In the genomic region with DNA sequence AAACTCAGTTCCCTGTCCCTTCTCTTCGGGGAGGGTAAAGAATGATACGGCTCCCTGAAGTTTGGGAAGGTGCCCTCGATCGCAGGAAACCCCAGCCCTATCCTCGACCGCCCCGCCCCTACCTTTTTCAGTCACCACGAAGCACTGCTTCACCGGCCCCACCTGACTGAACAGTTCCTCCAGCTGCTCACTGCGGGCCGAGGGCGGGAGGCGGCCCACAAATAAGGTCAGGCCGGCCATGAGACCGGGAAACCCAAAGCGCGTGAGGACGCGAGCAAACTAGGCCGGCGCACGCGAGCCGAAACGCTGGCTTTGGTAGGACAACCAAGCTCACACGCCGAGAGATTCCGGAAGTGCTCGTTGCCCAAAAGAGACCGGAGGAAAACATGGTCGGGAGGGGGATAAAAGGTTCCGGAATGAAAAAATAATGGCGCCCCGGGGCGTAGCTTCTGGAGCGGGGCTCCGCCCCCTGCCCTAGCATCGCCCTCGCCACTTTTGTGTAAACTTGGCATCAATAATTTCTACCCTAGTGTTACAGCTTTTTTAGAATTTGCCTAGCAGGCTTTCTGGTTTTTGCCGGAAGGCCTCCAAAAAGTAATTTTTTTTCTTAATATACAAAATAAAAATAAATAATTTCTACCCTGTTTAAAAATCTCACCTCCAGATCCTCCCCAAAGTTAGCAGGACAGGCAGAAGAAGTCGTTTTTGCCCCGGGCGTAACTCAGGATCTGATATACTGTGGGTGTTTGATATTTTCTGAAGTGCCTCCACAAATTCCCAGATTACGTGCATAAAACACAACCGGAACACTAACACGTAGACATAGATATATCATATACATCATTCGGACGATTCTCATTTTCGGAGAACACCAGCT, we compare ENCODE assay signal across 1 cellular context.
TF ChIP-seq lines count a peak whose summit lies in the region.

A gene with protein sequence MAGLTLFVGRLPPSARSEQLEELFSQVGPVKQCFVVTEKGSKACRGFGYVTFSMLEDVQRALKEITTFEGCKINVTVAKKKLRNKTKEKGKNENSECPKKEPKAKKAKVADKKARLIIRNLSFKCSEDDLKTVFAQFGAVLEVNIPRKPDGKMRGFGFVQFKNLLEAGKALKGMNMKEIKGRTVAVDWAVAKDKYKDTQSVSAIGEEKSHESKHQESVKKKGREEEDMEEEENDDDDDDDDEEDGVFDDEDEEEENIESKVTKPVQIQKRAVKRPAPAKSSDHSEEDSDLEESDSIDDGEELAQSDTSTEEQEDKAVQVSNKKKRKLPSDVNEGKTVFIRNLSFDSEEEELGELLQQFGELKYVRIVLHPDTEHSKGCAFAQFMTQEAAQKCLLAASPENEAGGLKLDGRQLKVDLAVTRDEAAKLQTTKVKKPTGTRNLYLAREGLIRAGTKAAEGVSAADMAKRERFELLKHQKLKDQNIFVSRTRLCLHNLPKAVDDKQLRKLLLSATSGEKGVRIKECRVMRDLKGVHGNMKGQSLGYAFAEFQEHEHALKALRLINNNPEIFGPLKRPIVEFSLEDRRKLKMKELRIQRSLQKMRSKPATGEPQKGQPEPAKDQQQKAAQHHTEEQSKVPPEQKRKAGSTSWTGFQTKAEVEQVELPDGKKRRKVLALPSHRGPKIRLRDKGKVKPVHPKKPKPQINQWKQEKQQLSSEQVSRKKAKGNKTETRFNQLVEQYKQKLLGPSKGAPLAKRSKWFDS (minus strand): TSS at position 355 of the 877 bp plus-strand sequence. CDS start 115 bp downstream, at position 240.

TF ChIP-seq in K562, 482 proteins besides CTCF, POLR2A, EP300 and RAD21 (continued from another document):
- TF ChIP-seq, protein P1, sequence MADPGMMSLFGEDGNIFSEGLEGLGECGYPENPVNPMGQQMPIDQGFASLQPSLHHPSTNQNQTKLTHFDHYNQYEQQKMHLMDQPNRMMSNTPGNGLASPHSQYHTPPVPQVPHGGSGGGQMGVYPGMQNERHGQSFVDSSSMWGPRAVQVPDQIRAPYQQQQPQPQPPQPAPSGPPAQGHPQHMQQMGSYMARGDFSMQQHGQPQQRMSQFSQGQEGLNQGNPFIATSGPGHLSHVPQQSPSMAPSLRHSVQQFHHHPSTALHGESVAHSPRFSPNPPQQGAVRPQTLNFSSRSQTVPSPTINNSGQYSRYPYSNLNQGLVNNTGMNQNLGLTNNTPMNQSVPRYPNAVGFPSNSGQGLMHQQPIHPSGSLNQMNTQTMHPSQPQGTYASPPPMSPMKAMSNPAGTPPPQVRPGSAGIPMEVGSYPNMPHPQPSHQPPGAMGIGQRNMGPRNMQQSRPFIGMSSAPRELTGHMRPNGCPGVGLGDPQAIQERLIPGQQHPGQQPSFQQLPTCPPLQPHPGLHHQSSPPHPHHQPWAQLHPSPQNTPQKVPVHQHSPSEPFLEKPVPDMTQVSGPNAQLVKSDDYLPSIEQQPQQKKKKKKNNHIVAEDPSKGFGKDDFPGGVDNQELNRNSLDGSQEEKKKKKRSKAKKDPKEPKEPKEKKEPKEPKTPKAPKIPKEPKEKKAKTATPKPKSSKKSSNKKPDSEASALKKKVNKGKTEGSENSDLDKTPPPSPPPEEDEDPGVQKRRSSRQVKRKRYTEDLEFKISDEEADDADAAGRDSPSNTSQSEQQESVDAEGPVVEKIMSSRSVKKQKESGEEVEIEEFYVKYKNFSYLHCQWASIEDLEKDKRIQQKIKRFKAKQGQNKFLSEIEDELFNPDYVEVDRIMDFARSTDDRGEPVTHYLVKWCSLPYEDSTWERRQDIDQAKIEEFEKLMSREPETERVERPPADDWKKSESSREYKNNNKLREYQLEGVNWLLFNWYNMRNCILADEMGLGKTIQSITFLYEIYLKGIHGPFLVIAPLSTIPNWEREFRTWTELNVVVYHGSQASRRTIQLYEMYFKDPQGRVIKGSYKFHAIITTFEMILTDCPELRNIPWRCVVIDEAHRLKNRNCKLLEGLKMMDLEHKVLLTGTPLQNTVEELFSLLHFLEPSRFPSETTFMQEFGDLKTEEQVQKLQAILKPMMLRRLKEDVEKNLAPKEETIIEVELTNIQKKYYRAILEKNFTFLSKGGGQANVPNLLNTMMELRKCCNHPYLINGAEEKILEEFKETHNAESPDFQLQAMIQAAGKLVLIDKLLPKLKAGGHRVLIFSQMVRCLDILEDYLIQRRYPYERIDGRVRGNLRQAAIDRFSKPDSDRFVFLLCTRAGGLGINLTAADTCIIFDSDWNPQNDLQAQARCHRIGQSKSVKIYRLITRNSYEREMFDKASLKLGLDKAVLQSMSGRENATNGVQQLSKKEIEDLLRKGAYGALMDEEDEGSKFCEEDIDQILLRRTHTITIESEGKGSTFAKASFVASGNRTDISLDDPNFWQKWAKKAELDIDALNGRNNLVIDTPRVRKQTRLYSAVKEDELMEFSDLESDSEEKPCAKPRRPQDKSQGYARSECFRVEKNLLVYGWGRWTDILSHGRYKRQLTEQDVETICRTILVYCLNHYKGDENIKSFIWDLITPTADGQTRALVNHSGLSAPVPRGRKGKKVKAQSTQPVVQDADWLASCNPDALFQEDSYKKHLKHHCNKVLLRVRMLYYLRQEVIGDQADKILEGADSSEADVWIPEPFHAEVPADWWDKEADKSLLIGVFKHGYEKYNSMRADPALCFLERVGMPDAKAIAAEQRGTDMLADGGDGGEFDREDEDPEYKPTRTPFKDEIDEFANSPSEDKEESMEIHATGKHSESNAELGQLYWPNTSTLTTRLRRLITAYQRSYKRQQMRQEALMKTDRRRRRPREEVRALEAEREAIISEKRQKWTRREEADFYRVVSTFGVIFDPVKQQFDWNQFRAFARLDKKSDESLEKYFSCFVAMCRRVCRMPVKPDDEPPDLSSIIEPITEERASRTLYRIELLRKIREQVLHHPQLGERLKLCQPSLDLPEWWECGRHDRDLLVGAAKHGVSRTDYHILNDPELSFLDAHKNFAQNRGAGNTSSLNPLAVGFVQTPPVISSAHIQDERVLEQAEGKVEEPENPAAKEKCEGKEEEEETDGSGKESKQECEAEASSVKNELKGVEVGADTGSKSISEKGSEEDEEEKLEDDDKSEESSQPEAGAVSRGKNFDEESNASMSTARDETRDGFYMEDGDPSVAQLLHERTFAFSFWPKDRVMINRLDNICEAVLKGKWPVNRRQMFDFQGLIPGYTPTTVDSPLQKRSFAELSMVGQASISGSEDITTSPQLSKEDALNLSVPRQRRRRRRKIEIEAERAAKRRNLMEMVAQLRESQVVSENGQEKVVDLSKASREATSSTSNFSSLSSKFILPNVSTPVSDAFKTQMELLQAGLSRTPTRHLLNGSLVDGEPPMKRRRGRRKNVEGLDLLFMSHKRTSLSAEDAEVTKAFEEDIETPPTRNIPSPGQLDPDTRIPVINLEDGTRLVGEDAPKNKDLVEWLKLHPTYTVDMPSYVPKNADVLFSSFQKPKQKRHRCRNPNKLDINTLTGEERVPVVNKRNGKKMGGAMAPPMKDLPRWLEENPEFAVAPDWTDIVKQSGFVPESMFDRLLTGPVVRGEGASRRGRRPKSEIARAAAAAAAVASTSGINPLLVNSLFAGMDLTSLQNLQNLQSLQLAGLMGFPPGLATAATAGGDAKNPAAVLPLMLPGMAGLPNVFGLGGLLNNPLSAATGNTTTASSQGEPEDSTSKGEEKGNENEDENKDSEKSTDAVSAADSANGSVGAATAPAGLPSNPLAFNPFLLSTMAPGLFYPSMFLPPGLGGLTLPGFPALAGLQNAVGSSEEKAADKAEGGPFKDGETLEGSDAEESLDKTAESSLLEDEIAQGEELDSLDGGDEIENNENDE (IDR thresholded peaks at IDR 0.05; ENCODE audit: low read depth, low read length) = peak; percentile 34
- TF ChIP-seq GATAD2A (IDR thresholded peaks at IDR 0.05) = peak; percentile 54; the same call in 1 of the 2 replicates
- TF ChIP-seq, protein P2, sequence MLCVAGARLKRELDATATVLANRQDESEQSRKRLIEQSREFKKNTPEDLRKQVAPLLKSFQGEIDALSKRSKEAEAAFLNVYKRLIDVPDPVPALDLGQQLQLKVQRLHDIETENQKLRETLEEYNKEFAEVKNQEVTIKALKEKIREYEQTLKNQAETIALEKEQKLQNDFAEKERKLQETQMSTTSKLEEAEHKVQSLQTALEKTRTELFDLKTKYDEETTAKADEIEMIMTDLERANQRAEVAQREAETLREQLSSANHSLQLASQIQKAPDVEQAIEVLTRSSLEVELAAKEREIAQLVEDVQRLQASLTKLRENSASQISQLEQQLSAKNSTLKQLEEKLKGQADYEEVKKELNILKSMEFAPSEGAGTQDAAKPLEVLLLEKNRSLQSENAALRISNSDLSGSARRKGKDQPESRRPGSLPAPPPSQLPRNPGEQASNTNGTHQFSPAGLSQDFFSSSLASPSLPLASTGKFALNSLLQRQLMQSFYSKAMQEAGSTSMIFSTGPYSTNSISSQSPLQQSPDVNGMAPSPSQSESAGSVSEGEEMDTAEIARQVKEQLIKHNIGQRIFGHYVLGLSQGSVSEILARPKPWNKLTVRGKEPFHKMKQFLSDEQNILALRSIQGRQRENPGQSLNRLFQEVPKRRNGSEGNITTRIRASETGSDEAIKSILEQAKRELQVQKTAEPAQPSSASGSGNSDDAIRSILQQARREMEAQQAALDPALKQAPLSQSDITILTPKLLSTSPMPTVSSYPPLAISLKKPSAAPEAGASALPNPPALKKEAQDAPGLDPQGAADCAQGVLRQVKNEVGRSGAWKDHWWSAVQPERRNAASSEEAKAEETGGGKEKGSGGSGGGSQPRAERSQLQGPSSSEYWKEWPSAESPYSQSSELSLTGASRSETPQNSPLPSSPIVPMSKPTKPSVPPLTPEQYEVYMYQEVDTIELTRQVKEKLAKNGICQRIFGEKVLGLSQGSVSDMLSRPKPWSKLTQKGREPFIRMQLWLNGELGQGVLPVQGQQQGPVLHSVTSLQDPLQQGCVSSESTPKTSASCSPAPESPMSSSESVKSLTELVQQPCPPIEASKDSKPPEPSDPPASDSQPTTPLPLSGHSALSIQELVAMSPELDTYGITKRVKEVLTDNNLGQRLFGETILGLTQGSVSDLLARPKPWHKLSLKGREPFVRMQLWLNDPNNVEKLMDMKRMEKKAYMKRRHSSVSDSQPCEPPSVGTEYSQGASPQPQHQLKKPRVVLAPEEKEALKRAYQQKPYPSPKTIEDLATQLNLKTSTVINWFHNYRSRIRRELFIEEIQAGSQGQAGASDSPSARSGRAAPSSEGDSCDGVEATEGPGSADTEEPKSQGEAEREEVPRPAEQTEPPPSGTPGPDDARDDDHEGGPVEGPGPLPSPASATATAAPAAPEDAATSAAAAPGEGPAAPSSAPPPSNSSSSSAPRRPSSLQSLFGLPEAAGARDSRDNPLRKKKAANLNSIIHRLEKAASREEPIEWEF (CRISPR knock-in tag; IDR thresholded peaks at IDR 0.05) = no peak
- TF ChIP-seq CTBP1 (IDR thresholded peaks at IDR 0.05; ENCODE audit: borderline replicate concordance) = peak; percentile 89
- TF ChIP-seq SREBF2 (CRISPR knock-in tag; IDR thresholded peaks at IDR 0.05) = no peak
